8 cellular contexts compared by ENCODE assay signal in genomic region chr5:57338068-57338848, GRCh38.
DNase-seq lines count a peak whose midpoint lies in the region; ATAC-seq and TF ChIP-seq lines count a peak whose summit lies in the region.

No MANE protein-coding gene starts in this region.

- no peaks in the 10 kb centered on the region for H3K9me3 ChIP-seq in lower lobe of right lung
- no peaks in the 10 kb centered on the region for H3K9me3 ChIP-seq in MG63

- H3K4me1 ChIP-seq in lower lobe of right lung: no peaks in the 10 kb centered on the region

- DNase-seq in A172 (ENCODE audit: low spot score) (peak; percentile 47), GM10266 (ENCODE audit: extremely low spot score) (peak; percentile 32), lower lobe of right lung (no peak), posterior vena cava (ENCODE audit: low spot score) (no peak), NCI-H446 treated with DMSO at 0.1 percent for 48 hours (lab: John Stamatoyannopoulos, UW) (no peak), MG63 (no peak)

- H3K4me3 ChIP-seq in lower lobe of right lung (no peak overlapping the region), MG63 (no peak overlapping the region)

- TF ChIP-seq CTCF in GM10266 (IDR thresholded peaks at IDR 0.05; ENCODE audit: control insufficient read depth, insufficient read depth, low read depth, missing control alignments) (peak; percentile 55), VCaP (conservative IDR thresholded peaks at IDR 0.05) (peak; percentile 52), lower lobe of right lung (IDR thresholded peaks at IDR 0.05) (peak; percentile 30)

- H3K27ac ChIP-seq in VCaP (peak overlapping the region; percentile 34), lower lobe of right lung (no peak overlapping the region)

- intact Hi-C loops in lower lobe of right lung (cut with DNase I): no loop called here
- intact Hi-C loops in posterior vena cava (cut with DNase I): no loop called here

- H3K27me3 ChIP-seq in lower lobe of right lung (ENCODE audit: low read depth): no peaks in the 10 kb centered on the region
- H3K27me3 ChIP-seq in MG63: no peaks in the 10 kb centered on the region

- ATAC-seq in HG03442 (IDR thresholded peaks at IDR 0.05; ENCODE audit: unreplicated experiment) (peak; percentile 76), lower lobe of right lung (peak; percentile 68)

- H3K36me3 ChIP-seq in lower lobe of right lung (no peaks in the 10 kb centered on the region), MG63 (no peaks in the 10 kb centered on the region)

Comparison
In these comparisons a context has a peak if more than half of its experiments do, and no peak if none do; other contexts are left out.
1. DNase-seq: peak in A172 (single experiment) and GM10266 (single experiment); none in lower lobe of right lung (single experiment), posterior vena cava (single experiment), NCI-H446 treated with DMSO at 0.1 percent for 48 hours (single experiment) and MG63 (single experiment).
2. Peak in every context shown above with its lines, with median percentiles within 50 percentile points of each other: CTCF ChIP-seq.